Comparison of ENCODE assay signal across 1 cellular context in the genomic region with DNA sequence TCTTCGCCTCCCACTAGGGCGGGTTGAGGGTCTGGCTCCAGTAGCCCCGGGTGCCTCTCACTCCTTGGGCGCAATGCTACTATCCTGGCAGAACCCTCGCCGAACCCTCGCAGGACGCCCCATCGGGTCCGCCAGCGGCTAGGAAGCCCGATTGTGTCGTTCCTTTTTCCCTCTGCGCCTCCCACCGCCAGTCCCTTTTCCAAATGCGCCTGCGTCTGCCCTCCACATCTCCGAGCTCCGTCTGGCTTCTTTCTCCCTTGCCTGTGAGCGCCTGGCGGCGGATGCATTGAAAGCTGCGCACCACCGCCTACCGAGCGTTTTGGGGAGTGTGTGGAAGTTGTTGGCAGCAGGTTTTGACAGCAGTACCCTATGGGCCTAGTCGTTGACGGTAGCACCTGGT.
TF ChIP-seq lines count a peak whose summit lies in the region.

No MANE protein-coding gene starts in this region.

TF ChIP-seq in H1, 55 proteins besides CTCF, POLR2A, EP300 and RAD21:
- no peak for TF ChIP-seq HDAC2 (IDR thresholded peaks at IDR 0.05; ENCODE audit: borderline replicate concordance in 1 of 2, low read depth in 2 of 2, low read length in 2 of 2)
- TF ChIP-seq SIN3A (conservative IDR thresholded peaks at IDR 0.05 in 1 of 2, IDR thresholded peaks at IDR 0.05 in 1 of 2; ENCODE audit: low read depth in 1 of 2, low read length in 2 of 2): 0 out of 4 replicates have a peak, but pooled peaks of 1 of the 2 experiments have one; percentile 31
- no peak for TF ChIP-seq RFX5 (IDR thresholded peaks at IDR 0.05; ENCODE audit: borderline replicate concordance, low read depth, low read length)
- TF ChIP-seq CBX5 (IDR thresholded peaks at IDR 0.05; ENCODE audit: low read depth, low read length): no peak
- TF ChIP-seq SAP30 (IDR thresholded peaks at IDR 0.05; ENCODE audit: insufficient read depth, insufficient replicate concordance, low read length): no peak
- TF ChIP-seq POU5F1 (IDR thresholded peaks at IDR 0.05; ENCODE audit: low read depth, low read length): no peak
- peak; percentile 59; the same call in 1 of the 2 replicates for TF ChIP-seq TBP (IDR thresholded peaks at IDR 0.05; ENCODE audit: low read depth, low read length)
- TF ChIP-seq NRF1 (IDR thresholded peaks at IDR 0.05; ENCODE audit: low read depth, low read length): 0 out of 2 replicates have a peak, but pooled peaks have one; percentile 12
- TF ChIP-seq EZH2 (IDR thresholded peaks at IDR 0.05; ENCODE audit: low read depth, low read length, severe bottlenecking): no peak
